10 cellular contexts compared by ENCODE assay signal in genomic region chr1:199173356-199173755, GRCh38.
DNase-seq lines count a peak whose midpoint lies in the region; ATAC-seq and TF ChIP-seq lines count a peak whose summit lies in the region.
"Had no signal": no experiment of that assay in that cellular context is flagged by ENCODE, and none has a peak within 500 bp of the region (broad histone marks: within the 10 kb centered on the region; RNA-seq: fewer than 3 reads in every experiment).

No MANE protein-coding gene starts in this region.

- peaks cover 45% of the 10 kb centered on the region for H3K4me1 ChIP-seq in CD8-positive, alpha-beta memory T cell (ENCODE audit: insufficient read depth, low read length)
- H3K4me1 ChIP-seq in sigmoid colon: peaks cover 0 to 8% (median 1%) of the 10 kb centered on the region in 4 donors

- H3K4me1 Mint-ChIP-seq in CD8-positive, alpha-beta memory T cell: peaks cover 57 to 64% (median 60%) of the 10 kb centered on the region in 3 donors
- H3K4me1 Mint-ChIP-seq in activated naive CD8-positive, alpha-beta T cell treated with anti-CD3 and anti-CD28 coated beads, Interleukin-2, amount 50 U/mL, for 24 hours: peaks cover 49% of the 10 kb centered on the region

- H3K27ac Mint-ChIP-seq in CD8-positive, alpha-beta memory T cell: peak overlapping the region; percentile 9 to 97 (median 80)
- peak overlapping the region; percentile 62 for H3K27ac Mint-ChIP-seq in activated naive CD8-positive, alpha-beta T cell treated with anti-CD3 and anti-CD28 coated beads, Interleukin-2, amount 50 U/mL, for 24 hours
- H3K27ac Mint-ChIP-seq: dendritic cell treated with granulocyte-macrophage colony-stimulating factor and Interleukin-4, amounts not matched to agents 40 ng/mL and 50 ng/mL, for 4 days had no signal

- CTCF ChIA-PET in CD8-positive, alpha-beta memory T cell (lab: Charles Lee): interaction anchor here (0.9 kb wide), 1 partner anchor 782 kb away, joined by 3 read pairs; no protein-coding TSS in a partner anchor

- H3K4me3 Mint-ChIP-seq in CD8-positive, alpha-beta memory T cell: peak overlapping the region; percentile 7 to 70 (median 16)
- no peak overlapping the region for H3K4me3 Mint-ChIP-seq in activated naive CD8-positive, alpha-beta T cell treated with anti-CD3 and anti-CD28 coated beads, Interleukin-2, amount 50 U/mL, for 24 hours
- H3K4me3 Mint-ChIP-seq: dendritic cell treated with granulocyte-macrophage colony-stimulating factor and Interleukin-4, amounts not matched to agents 40 ng/mL and 50 ng/mL, for 4 days had no signal

- no peaks in the 10 kb centered on the region for H3K27me3 ChIP-seq in CD8-positive, alpha-beta memory T cell (ENCODE audit: insufficient read depth, low read length, poor library complexity, severe bottlenecking)
- H3K27me3 ChIP-seq in sigmoid colon: no peaks in the 10 kb centered on the region

- TF ChIP-seq POLR2A in sigmoid colon (IDR thresholded peaks at IDR 0.05): no peak

- POLR2A ChIA-PET in CD8-positive, alpha-beta memory T cell (lab: Charles Lee): interaction anchor here (0.5 to 0.6 kb wide), 2 partner anchors 124 to 1655 kb away, joined by 3 read pairs; no protein-coding TSS in a partner anchor

- no peaks in the 10 kb centered on the region for H3K36me3 ChIP-seq in CD8-positive, alpha-beta memory T cell (ENCODE audit: insufficient read depth, low read length)
- no peaks in the 10 kb centered on the region for H3K36me3 ChIP-seq in sigmoid colon

- H3K27me3 Mint-ChIP-seq in CD8-positive, alpha-beta memory T cell: no peaks in the 10 kb centered on the region
- H3K27me3 Mint-ChIP-seq in activated naive CD8-positive, alpha-beta T cell treated with anti-CD3 and anti-CD28 coated beads, Interleukin-2, amount 50 U/mL, for 24 hours: no peaks in the 10 kb centered on the region

- peak in 2 of 5 donors; percentile 24 to 74 for DNase-seq in CD8-positive, alpha-beta memory T cell
- no peak for DNase-seq in activated naive CD8-positive, alpha-beta T cell treated with anti-CD3 and anti-CD28 coated beads, Interleukin-2, amount 50 U/mL, for 24 hours
- DNase-seq in sigmoid colon: no peak
- DNase-seq in COR-L47 (lab: John Stamatoyannopoulos, UW): no peak
- no peak for DNase-seq in DMS114 treated with DMSO at 0.1 percent for 48 hours (lab: John Stamatoyannopoulos, UW; ENCODE audit: unreplicated experiment)
- DNase-seq in HuH-7.5 (ENCODE audit: low spot score): no peak

- intact Hi-C loops in sigmoid colon (cut with DNase I): no loop called here

- ATAC-seq in GM19452 (IDR thresholded peaks at IDR 0.05; ENCODE audit: unreplicated experiment): peak; percentile 96
- peak; percentile 92 for ATAC-seq in HG03439 (IDR thresholded peaks at IDR 0.05; ENCODE audit: unreplicated experiment)
- peak; percentile 86 for ATAC-seq in activated naive CD8-positive, alpha-beta T cell treated with anti-CD3 and anti-CD28 coated beads, Interleukin-2, amount 50 U/mL, for 24 hours
- ATAC-seq: HCT116 had no signal

- TF ChIP-seq EP300 in sigmoid colon (IDR thresholded peaks at IDR 0.05): no peak

- no peaks in the 10 kb centered on the region for H3K9me3 Mint-ChIP-seq in CD8-positive, alpha-beta memory T cell
- no peaks in the 10 kb centered on the region for H3K9me3 Mint-ChIP-seq in activated naive CD8-positive, alpha-beta T cell treated with anti-CD3 and anti-CD28 coated beads, Interleukin-2, amount 50 U/mL, for 24 hours
- H3K9me3 Mint-ChIP-seq: dendritic cell treated with granulocyte-macrophage colony-stimulating factor and Interleukin-4, amounts not matched to agents 40 ng/mL and 50 ng/mL, for 4 days had no signal

- H3K27ac ChIP-seq in CD8-positive, alpha-beta memory T cell (ENCODE audit: low read depth, low read length): no peak overlapping the region
- no peak overlapping the region for H3K27ac ChIP-seq in sigmoid colon

- no peaks in the 10 kb centered on the region for H3K36me3 Mint-ChIP-seq in CD8-positive, alpha-beta memory T cell
- H3K36me3 Mint-ChIP-seq in activated naive CD8-positive, alpha-beta T cell treated with anti-CD3 and anti-CD28 coated beads, Interleukin-2, amount 50 U/mL, for 24 hours (ENCODE audit: low read depth): no peaks in the 10 kb centered on the region

- TF ChIP-seq CTCF in sigmoid colon (IDR thresholded peaks at IDR 0.05): no peak

- no peaks in the 10 kb centered on the region for H3K9me3 ChIP-seq in CD8-positive, alpha-beta memory T cell (ENCODE audit: low read length)
- H3K9me3 ChIP-seq in sigmoid colon: no peaks in the 10 kb centered on the region

- no peak overlapping the region for H3K4me3 ChIP-seq in CD8-positive, alpha-beta memory T cell (ENCODE audit: low read length)
- H3K4me3 ChIP-seq in sigmoid colon: no peak overlapping the region
